3 cellular contexts compared by ENCODE assay signal in genomic region chr6:45617441-45617840, GRCh38.
TF ChIP-seq lines count a peak whose summit lies in the region.

No MANE protein-coding gene starts in this region.

TF ChIP-seq in SK-N-SH, 30 proteins besides CTCF, POLR2A, EP300 and RAD21 (continued from another document):
- TF ChIP-seq ZBTB33 (IDR thresholded peaks at IDR 0.05; ENCODE audit: borderline replicate concordance, low read depth) (no peak), YY1 (IDR thresholded peaks at IDR 0.05; ENCODE audit: low read depth) (no peak)

TF ChIP-seq in SK-N-SH treated with all-trans-retinoic acid at 6 μM for 48 hours, 23 proteins besides CTCF, POLR2A, EP300 and RAD21 (continued from another document):
- TF ChIP-seq CSRNP3 (CRISPR knock-in tag; IDR thresholded peaks at IDR 0.05) (no peak), ARNTL (CRISPR knock-in tag; IDR thresholded peaks at IDR 0.05; ENCODE audit: borderline replicate concordance, low read depth) (no peak), BACH2 (CRISPR knock-in tag; IDR thresholded peaks at IDR 0.05; ENCODE audit: borderline replicate concordance) (no peak)

TF ChIP-seq in WTC11, 78 proteins besides CTCF, POLR2A, EP300 and RAD21 (continued from another document):
- TF ChIP-seq RELA (CRISPR knock-in tag; IDR thresholded peaks at IDR 0.05; ENCODE audit: borderline replicate concordance) (no peak), FOXJ3 (CRISPR knock-in tag; IDR thresholded peaks at IDR 0.05; ENCODE audit: borderline replicate concordance) (no peak), MLX (CRISPR knock-in tag; IDR thresholded peaks at IDR 0.05) (no peak), MXD4 (CRISPR knock-in tag; IDR thresholded peaks at IDR 0.05; ENCODE audit: borderline replicate concordance) (no peak), CREB1 (CRISPR knock-in tag; IDR thresholded peaks at IDR 0.05) (no peak)
